In genomic region chr2:20187331-20187730, GRCh38 we compare ENCODE assay signal across 1 cellular context.
TF ChIP-seq lines count a peak whose summit lies in the region.

No MANE protein-coding gene starts in this region.

TF ChIP-seq in HepG2, 621 proteins besides CTCF, POLR2A, EP300 and RAD21 (continues in another document):
- no peak for TF ChIP-seq ZNF318 (CRISPR knock-in tag; IDR thresholded peaks at IDR 0.05)
- no peak for TF ChIP-seq THAP11 (CRISPR knock-in tag; IDR thresholded peaks at IDR 0.05)
- 0 out of 2 replicates have a peak, but pooled peaks have one; percentile 31 for TF ChIP-seq KLF13 (CRISPR knock-in tag; IDR thresholded peaks at IDR 0.05)
- TF ChIP-seq ZNF773 (CRISPR knock-in tag; IDR thresholded peaks at IDR 0.05; ENCODE audit: borderline replicate concordance) = no peak
- no peak for TF ChIP-seq ZNF784 (CRISPR knock-in tag; IDR thresholded peaks at IDR 0.05; ENCODE audit: borderline replicate concordance)
- TF ChIP-seq TMF1 (CRISPR knock-in tag; IDR thresholded peaks at IDR 0.05; ENCODE audit: low read depth) = no peak
- TF ChIP-seq SMAD3 (CRISPR knock-in tag; IDR thresholded peaks at IDR 0.05) = no peak
- TF ChIP-seq KAT2B (IDR thresholded peaks at IDR 0.05; ENCODE audit: borderline replicate concordance, low read depth, low read length) = no peak
- 0 out of 2 replicates have a peak, but pooled peaks have one; percentile 44 for TF ChIP-seq REL (CRISPR knock-in tag; conservative IDR thresholded peaks at IDR 0.05)
- TF ChIP-seq NFKB2 (CRISPR knock-in tag; IDR thresholded peaks at IDR 0.05; ENCODE audit: borderline replicate concordance) = peak; percentile 60; the same call in 1 of the 2 replicates
- TF ChIP-seq DR1 (CRISPR knock-in tag; IDR thresholded peaks at IDR 0.05) = peak; percentile 38; the same call in 1 of the 2 replicates
- no peak for TF ChIP-seq TAF1 (CRISPR knock-in tag; IDR thresholded peaks at IDR 0.05)
- peak; percentile 42; the same call in 1 of the 2 replicates for TF ChIP-seq ZNF687 (CRISPR knock-in tag; IDR thresholded peaks at IDR 0.05)
- TF ChIP-seq UBTF (CRISPR knock-in tag; IDR thresholded peaks at IDR 0.05) = peak; percentile 51
- no peak for TF ChIP-seq ZNF281 (CRISPR knock-in tag; IDR thresholded peaks at IDR 0.05; ENCODE audit: borderline replicate concordance)
- 0 out of 2 replicates have a peak, but pooled peaks have one; percentile 3 for TF ChIP-seq HOMEZ (CRISPR knock-in tag; IDR thresholded peaks at IDR 0.05; ENCODE audit: low read depth)
- no peak for TF ChIP-seq MTERF4 (CRISPR knock-in tag; IDR thresholded peaks at IDR 0.05)
- no peak for TF ChIP-seq REXO4 (CRISPR knock-in tag; IDR thresholded peaks at IDR 0.05; ENCODE audit: borderline replicate concordance)
- TF ChIP-seq ATAD3A (CRISPR knock-in tag; IDR thresholded peaks at IDR 0.05) = no peak
- TF ChIP-seq ZNF614 (CRISPR knock-in tag; IDR thresholded peaks at IDR 0.05; ENCODE audit: borderline replicate concordance) = no peak
- TF ChIP-seq FOXP4 (CRISPR knock-in tag; IDR thresholded peaks at IDR 0.05) = 0 out of 2 replicates have a peak, but pooled peaks have one; percentile 18
- peak; percentile 59; the same call in 1 of the 2 replicates for TF ChIP-seq CAMTA2 (CRISPR knock-in tag; IDR thresholded peaks at IDR 0.05; ENCODE audit: borderline replicate concordance)
- TF ChIP-seq ZNF143 (CRISPR knock-in tag; IDR thresholded peaks at IDR 0.05) = peak; percentile 43; the same call in 1 of the 2 replicates
- no peak for TF ChIP-seq ZNF800 (CRISPR knock-in tag; IDR thresholded peaks at IDR 0.05)
- no peak for TF ChIP-seq SETDB1 (CRISPR knock-in tag; IDR thresholded peaks at IDR 0.05; ENCODE audit: borderline replicate concordance)
- no peak for TF ChIP-seq XRCC5 (optimal IDR thresholded peaks at IDR 0.05; ENCODE audit: low read length)
